15 cellular contexts compared by ENCODE assay signal in genomic region chr16:26019406-26019805, GRCh38.
DNase-seq lines count a peak whose midpoint lies in the region; TF ChIP-seq lines count a peak whose summit lies in the region.
"Had no signal": no experiment of that assay in that cellular context is flagged by ENCODE, and none has a peak within 500 bp of the region (broad histone marks: within the 10 kb centered on the region; RNA-seq: fewer than 3 reads in every experiment).

No MANE protein-coding gene starts in this region.

- TF ChIP-seq POLR2A in tibial nerve (IDR thresholded peaks at IDR 0.05), result no peak

- peak overlapping the region in 3 of 5 experiments; percentile 12 to 85 (median 25) for H3K27ac Mint-ChIP-seq in brain
- H3K27ac Mint-ChIP-seq: CD14-positive monocyte; CD8-positive, alpha-beta T cell; HFFc6 had no signal

- H3K9me3 Mint-ChIP-seq in brain, result peaks cover 0 to 35% (median 10%) of the 10 kb centered on the region in 5 experiments

- H3K4me3 ChIP-seq in tibial nerve, result no peak overlapping the region

- WGBS in tibial nerve, 2 donors, result 53 to 56% methylated on average over 7 of the region's 7 CpGs

- no peaks in the 10 kb centered on the region for H3K4me1 ChIP-seq in tibial nerve
- H3K4me1 ChIP-seq: Caco-2 had no signal

- no peaks in the 10 kb centered on the region for H3K36me3 Mint-ChIP-seq in brain
- H3K36me3 Mint-ChIP-seq: CD14-positive monocyte; CD8-positive, alpha-beta T cell had no signal

- no peak overlapping the region for H3K27ac ChIP-seq in tibial nerve
- H3K27ac ChIP-seq: 22Rv1 had no signal

- no peak for TF ChIP-seq EP300 in tibial nerve (IDR thresholded peaks at IDR 0.05)

- TF ChIP-seq CTCF in brain (conservative IDR thresholded peaks at IDR 0.05), result no peak
- no peak for TF ChIP-seq CTCF in tibial nerve (IDR thresholded peaks at IDR 0.05)

- H3K4me3 Mint-ChIP-seq in brain, result no peak overlapping the region
- H3K4me3 Mint-ChIP-seq: CD8-positive, alpha-beta T cell; HFFc6 had no signal

- no peaks in the 10 kb centered on the region for H3K27me3 ChIP-seq in tibial nerve

- peaks cover 7% of the 10 kb centered on the region for H3K27me3 Mint-ChIP-seq in brain

- peaks cover 0 to 40% (median 0%) of the 10 kb centered on the region in 4 donors for H3K9me3 ChIP-seq in tibial nerve
- H3K9me3 ChIP-seq: Caco-2 had no signal

- no peaks in the 10 kb centered on the region for H3K36me3 ChIP-seq in tibial nerve

- peaks cover 19% of the 10 kb centered on the region for H3K4me1 Mint-ChIP-seq in brain
- H3K4me1 Mint-ChIP-seq: CD14-positive monocyte had no signal

- DNase-seq in NCI-H510A (lab: John Stamatoyannopoulos, UW) (peak; percentile 80), NCI-H510A treated with DMSO at 0.1 percent for 48 hours (lab: John Stamatoyannopoulos, UW) (no peak), NCI-H1436 (lab: John Stamatoyannopoulos, UW) (peak; percentile 67), NCI-H146 (lab: John Stamatoyannopoulos, UW) (no peak), NCI-H446 treated with DMSO at 0.1 percent for 48 hours (lab: John Stamatoyannopoulos, UW) (no peak), tibial nerve (ENCODE audit: low spot score in 2 of 2) (no peak)
- DNase-seq: Caco-2; CD8-positive, alpha-beta T cell; DND-41; GF-D8; HCEC 1CT; HFFc6 had no signal

Comparison
In these comparisons a context has a peak if more than half of its experiments do, and no peak if none do; other contexts are left out.
1. DNase-seq: peak in NCI-H510A (single experiment) and NCI-H1436 (single experiment); none in NCI-H510A treated with DMSO at 0.1 percent for 48 hours (single experiment), NCI-H146 (single experiment), NCI-H446 treated with DMSO at 0.1 percent for 48 hours (single experiment) and tibial nerve (0 of 2).